ENCODE assay signal across 1 cellular context in genomic region chr1:203658274-203658673, GRCh38.
TF ChIP-seq lines count a peak whose summit lies in the region.

No MANE protein-coding gene starts in this region.

TF ChIP-seq in IMR-90, 13 proteins besides CTCF, POLR2A, EP300 and RAD21:
- TF ChIP-seq RFX5 (IDR thresholded peaks at IDR 0.05; ENCODE audit: low read depth, low read length) (no peak), MXI1 (IDR thresholded peaks at IDR 0.05; ENCODE audit: borderline replicate concordance, low read depth, low read length) (no peak), FOS (IDR thresholded peaks at IDR 0.05; ENCODE audit: low read depth, low read length) (no peak), CEBPB (IDR thresholded peaks at IDR 0.05; ENCODE audit: low read depth, low read length) (no peak), MAFK (IDR thresholded peaks at IDR 0.05; ENCODE audit: low read depth, low read length) (no peak), BHLHE40 (IDR thresholded peaks at IDR 0.05; ENCODE audit: low read depth, low read length) (no peak), CHD1 (IDR thresholded peaks at IDR 0.05; ENCODE audit: low read depth, low read length) (no peak), MAZ (IDR thresholded peaks at IDR 0.05; ENCODE audit: borderline replicate concordance, low read depth, low read length) (no peak), SMC3 (IDR thresholded peaks at IDR 0.05; ENCODE audit: low read depth, low read length) (no peak), NFE2L2 (IDR thresholded peaks at IDR 0.05; ENCODE audit: low read depth, low read length) (no peak), RCOR1 (IDR thresholded peaks at IDR 0.05; ENCODE audit: insufficient replicate concordance, low read length) (no peak)
- TF ChIP-seq, protein P1, sequence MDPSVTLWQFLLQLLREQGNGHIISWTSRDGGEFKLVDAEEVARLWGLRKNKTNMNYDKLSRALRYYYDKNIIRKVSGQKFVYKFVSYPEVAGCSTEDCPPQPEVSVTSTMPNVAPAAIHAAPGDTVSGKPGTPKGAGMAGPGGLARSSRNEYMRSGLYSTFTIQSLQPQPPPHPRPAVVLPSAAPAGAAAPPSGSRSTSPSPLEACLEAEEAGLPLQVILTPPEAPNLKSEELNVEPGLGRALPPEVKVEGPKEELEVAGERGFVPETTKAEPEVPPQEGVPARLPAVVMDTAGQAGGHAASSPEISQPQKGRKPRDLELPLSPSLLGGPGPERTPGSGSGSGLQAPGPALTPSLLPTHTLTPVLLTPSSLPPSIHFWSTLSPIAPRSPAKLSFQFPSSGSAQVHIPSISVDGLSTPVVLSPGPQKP (IDR thresholded peaks at IDR 0.05; ENCODE audit: borderline replicate concordance, low read depth, low read length) = no peak
- TF ChIP-seq, protein P2, sequence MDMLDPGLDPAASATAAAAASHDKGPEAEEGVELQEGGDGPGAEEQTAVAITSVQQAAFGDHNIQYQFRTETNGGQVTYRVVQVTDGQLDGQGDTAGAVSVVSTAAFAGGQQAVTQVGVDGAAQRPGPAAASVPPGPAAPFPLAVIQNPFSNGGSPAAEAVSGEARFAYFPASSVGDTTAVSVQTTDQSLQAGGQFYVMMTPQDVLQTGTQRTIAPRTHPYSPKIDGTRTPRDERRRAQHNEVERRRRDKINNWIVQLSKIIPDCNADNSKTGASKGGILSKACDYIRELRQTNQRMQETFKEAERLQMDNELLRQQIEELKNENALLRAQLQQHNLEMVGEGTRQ (IDR thresholded peaks at IDR 0.05; ENCODE audit: low read depth, low read length) = no peak
TF ChIP-seq in IMR-90: peak in this region for 0.
